16 cellular contexts compared by ENCODE assay signal in genomic region chr22:20721409-20722218, GRCh38. TPM values are rescaled to one million over a fixed set of nuclear protein-coding genes. Genes with fewer than 3 reads are reported as not detected.
"Had no signal": no experiment of that assay in that cellular context is flagged by ENCODE, and none has a peak within 500 bp of the region (broad histone marks: within the 10 kb centered on the region; RNA-seq: fewer than 3 reads in every experiment).

No MANE protein-coding gene starts in this region.

- DNase-seq: activated CD4-positive, alpha-beta T cell treated with anti-CD3 and anti-CD28 coated beads for 1 hour; activated CD4-positive, alpha-beta T cell treated with anti-CD3 and anti-CD28 coated beads, Interleukin-2, amount 50 U/mL, for 48 hours; activated CD8-positive, alpha-beta memory T cell treated with anti-CD3 and anti-CD28 coated beads, Interleukin-2, amount 50 U/mL, for 4 hours; activated naive CD4-positive, alpha-beta T cell treated with anti-CD3 and anti-CD28 coated beads for 36 hours; lower lobe of right lung had no signal

- ATAC-seq: gastroesophageal sphincter; lower lobe of right lung; stimulated activated effector memory CD8-positive, alpha-beta T cell treated with anti-CD3 and anti-CD28 coated beads, Interleukin-12 subunit alpha, Interleukin-12 subunit beta, amount 100 ng/mL, for 72 hours had no signal

- H3K9me3 Mint-ChIP-seq: activated naive CD4-positive, alpha-beta T cell treated with anti-CD3 and anti-CD28 coated beads for 36 hours; activated T-helper 1 cell treated with anti-CD3 and anti-CD28 coated beads, Interleukin-12 subunit alpha, Interleukin-12 subunit beta, Interleukin-2, Interleukin-4 antibody, amounts not matched to agents 30 ng/mL and 10 ng/mL and 1 ng/mL, durations not matched to agents 14 hours and 24 hours and 36 hours; stimulated activated effector memory CD8-positive, alpha-beta T cell treated with anti-CD3 and anti-CD28 coated beads, Interleukin-12 subunit alpha, Interleukin-12 subunit beta, amount 100 ng/mL, for 72 hours; T-helper 2 cell treated with Interferon-gamma antibody and Interleukin-4, amounts not matched to agents 5 μg/mL and 100 μg/mL, for 36 hours; type B pancreatic cell had no signal

- H3K27me3 ChIP-seq: gastroesophageal sphincter, hepatocyte had no signal

- H3K27me3 Mint-ChIP-seq: type B pancreatic cell had no signal

- H3K27ac Mint-ChIP-seq: activated naive CD4-positive, alpha-beta T cell treated with anti-CD3 and anti-CD28 coated beads for 36 hours; activated T-helper 1 cell treated with anti-CD3 and anti-CD28 coated beads, Interleukin-12 subunit alpha, Interleukin-12 subunit beta, Interleukin-2, Interleukin-4 antibody, amounts not matched to agents 30 ng/mL and 10 ng/mL and 1 ng/mL, durations not matched to agents 14 hours and 24 hours and 36 hours; stimulated activated effector memory CD8-positive, alpha-beta T cell treated with anti-CD3 and anti-CD28 coated beads, Interleukin-12 subunit alpha, Interleukin-12 subunit beta, amount 100 ng/mL, for 72 hours; T-helper 2 cell treated with Interferon-gamma antibody and Interleukin-4, amounts not matched to agents 5 μg/mL and 100 μg/mL, for 36 hours; type B pancreatic cell had no signal

- H3K4me3 Mint-ChIP-seq: activated naive CD4-positive, alpha-beta T cell treated with anti-CD3 and anti-CD28 coated beads for 36 hours; activated T-helper 1 cell treated with anti-CD3 and anti-CD28 coated beads, Interleukin-12 subunit alpha, Interleukin-12 subunit beta, Interleukin-2, Interleukin-4 antibody, amounts not matched to agents 30 ng/mL and 10 ng/mL and 1 ng/mL, durations not matched to agents 14 hours and 24 hours and 36 hours; stimulated activated effector memory CD8-positive, alpha-beta T cell treated with anti-CD3 and anti-CD28 coated beads, Interleukin-12 subunit alpha, Interleukin-12 subunit beta, amount 100 ng/mL, for 72 hours; T-helper 2 cell treated with Interferon-gamma antibody and Interleukin-4, amounts not matched to agents 5 μg/mL and 100 μg/mL, for 36 hours; type B pancreatic cell had no signal

- H3K4me3 ChIP-seq: gastroesophageal sphincter, hepatocyte, lower lobe of right lung, skin epidermis had no signal

- H3K27ac ChIP-seq: gastroesophageal sphincter, hepatocyte, lower lobe of right lung, parathyroid adenoma, skin epidermis had no signal

- H3K4me1 ChIP-seq: gastroesophageal sphincter, lower lobe of right lung, parathyroid adenoma had no signal

- H3K4me1 Mint-ChIP-seq: stimulated activated effector memory CD8-positive, alpha-beta T cell treated with anti-CD3 and anti-CD28 coated beads, Interleukin-12 subunit alpha, Interleukin-12 subunit beta, amount 100 ng/mL, for 72 hours had no signal

- H3K9me3 ChIP-seq: gastroesophageal sphincter, lower lobe of right lung had no signal

RNA-seq across cellular contexts. Expression of gene SERPIND1, which starts 52.3 kb away (rescaled TPM):
- total RNA-seq: activated naive CD4-positive, alpha-beta T cell treated with anti-CD3 and anti-CD28 coated beads for 36 hours; activated T-helper 1 cell treated with anti-CD3 and anti-CD28 coated beads, Interleukin-12 subunit alpha, Interleukin-12 subunit beta, Interleukin-2, Interleukin-4 antibody, amounts not matched to agents 30 ng/mL and 10 ng/mL and 1 ng/mL, durations not matched to agents 14 hours and 24 hours and 36 hours; astrocyte; fibroblast of lung had no signal
- polyA plus RNA-seq: neural cell had no signal
